18 cellular contexts compared by ENCODE assay signal in genomic region chr5:35153375-35153932, GRCh38.
DNase-seq lines count a peak whose midpoint lies in the region; ATAC-seq, FAIRE-seq and TF ChIP-seq lines count a peak whose summit lies in the region.
"Had no signal": no experiment of that assay in that cellular context is flagged by ENCODE, and none has a peak within 500 bp of the region (broad histone marks: within the 10 kb centered on the region; RNA-seq: fewer than 3 reads in every experiment).

No MANE protein-coding gene starts in this region.

- H3K4me3 Mint-ChIP-seq in activated CD4-positive, alpha-beta T cell treated with anti-CD3 and anti-CD28 coated beads for 36 hours: no peak overlapping the region

- no peaks in the 10 kb centered on the region for H3K79me2 ChIP-seq in Karpas-422 (ENCODE audit: low read length)
- no peaks in the 10 kb centered on the region for H3K79me2 ChIP-seq in H1 (ENCODE audit: control insufficient read depth in 1 of 2, insufficient read depth in 2 of 2, low read length in 2 of 2)

- no peak overlapping the region for H3K4ac ChIP-seq in H1 (replicated peaks; ENCODE audit: insufficient read length, low read depth, low read length)

- peak overlapping the region; percentile 47 for H3K56ac ChIP-seq in H1 (replicated peaks; ENCODE audit: insufficient read length, low read depth, low read length)

- H4K8ac ChIP-seq in H1 (ENCODE audit: extremely low read depth, insufficient read depth, low read length): no peak overlapping the region

- TF ChIP-seq EP300 in H1 (IDR thresholded peaks at IDR 0.05; ENCODE audit: borderline replicate concordance in 1 of 2, low read depth in 2 of 2, low read length in 2 of 2): no peak

- peak overlapping the region; percentile 93 for H2AK5ac ChIP-seq in H1 (ENCODE audit: low read depth, low read length)

- no peak overlapping the region for H3K23ac ChIP-seq in H1 (ENCODE audit: insufficient read length)

- H2BK20ac ChIP-seq in H1 (ENCODE audit: low read length): no peak overlapping the region

- no peak for TF ChIP-seq POLR2A in H1 (IDR thresholded peaks at IDR 0.05; ENCODE audit: control extremely low read depth in 1 of 2, low read depth in 2 of 2, low read length in 2 of 2)

- DNase-seq in Karpas-422: peak; percentile 47
- DNase-seq in NOMO-1 treated with DMSO at 0.1 percent for 48 hours (lab: John Stamatoyannopoulos, UW; ENCODE audit: unreplicated experiment): peak; percentile 82
- no peak for DNase-seq in H1 (ENCODE audit: low read depth in 1 of 2, low spot score in 2 of 2)
- DNase-seq in urothelium cell line (ENCODE audit: low spot score): no peak
- DNase-seq in NCI-H2227 (lab: John Stamatoyannopoulos, UW; ENCODE audit: unreplicated experiment): no peak
- DNase-seq in activated CD4-positive, alpha-beta T cell treated with anti-CD3 and anti-CD28 coated beads for 36 hours: no peak
- DNase-seq in heart right ventricle: no peak
- DNase-seq: GM23248, HCEC 1CT, KBM-7, NCI-H1092 treated with DMSO at 0.1 percent for 48 hours, NCI-H146, NCI-H2081, NCI-H2171 treated with DMSO at 0.1 percent for 48 hours, NCI-H446 treated with DMSO at 0.1 percent for 48 hours, NCI-H774 had no signal

- no peaks in the 10 kb centered on the region for H3K9me3 Mint-ChIP-seq in activated CD4-positive, alpha-beta T cell treated with anti-CD3 and anti-CD28 coated beads for 36 hours (ENCODE audit: low read depth)

- no peaks in the 10 kb centered on the region for H3K36me3 Mint-ChIP-seq in activated CD4-positive, alpha-beta T cell treated with anti-CD3 and anti-CD28 coated beads for 36 hours (ENCODE audit: low read depth)

- H3K23me2 ChIP-seq in H1 (ENCODE audit: low read depth, low read length): peaks cover 2% of the 10 kb centered on the region; the same call in 1 of the 2 replicates

- no peaks in the 10 kb centered on the region for H3K9me3 ChIP-seq in Karpas-422 (ENCODE audit: low read length)
- H3K9me3 ChIP-seq in H1 (ENCODE audit: insufficient read depth in 2 of 2, low read depth in 1 of 2, low read length in 1 of 2): no peaks in the 10 kb centered on the region
- no peaks in the 10 kb centered on the region for H3K9me3 ChIP-seq in heart right ventricle
- H3K9me3 ChIP-seq: BLaER1 treated with 17β-estradiol and CSF1 and Interleukin-3, amounts not matched to agents 10 nM and 100 nM had no signal

- CTCF ChIA-PET in H1 (lab: Charles Lee; ENCODE audit: partially characterized antibody): interaction anchor here (1.2 to 3.7 kb wide), 2 partner anchors 16 to 30 kb away, joined by 3 to 15 read pairs; no protein-coding TSS in a partner anchor
- CTCF ChIA-PET in activated CD4-positive, alpha-beta T cell treated with anti-CD3 and anti-CD28 coated beads for 36 hours (lab: Charles Lee): interaction anchor here (1.2 kb wide), 1 partner anchor 23 kb away, joined by 3 read pairs; no protein-coding TSS in a partner anchor

- no peak overlapping the region for H2BK120ac ChIP-seq in H1 (replicated peaks; ENCODE audit: low read depth, low read length)

- H3K27me3 ChIP-seq in Karpas-422 (ENCODE audit: low read length) (no peaks in the 10 kb centered on the region), H1 (replicated peaks in 1 of 4; ENCODE audit: control insufficient read depth in 3 of 4, extremely low read depth in 1 of 4, insufficient read depth in 3 of 4, low read length in 3 of 4) (no peaks in the 10 kb centered on the region), heart right ventricle (no peaks in the 10 kb centered on the region)
- H3K27me3 ChIP-seq: BLaER1 treated with 17β-estradiol and CSF1 and Interleukin-3, amounts not matched to agents 10 nM and 100 nM had no signal

- POLR2A ChIA-PET in H1 (lab: Charles Lee; ENCODE audit: partially characterized antibody): no interaction called here
- POLR2A ChIA-PET in activated CD4-positive, alpha-beta T cell treated with anti-CD3 and anti-CD28 coated beads for 36 hours (lab: Charles Lee): no interaction called here

- H3K9me2 ChIP-seq in Karpas-422 (replicated peaks; ENCODE audit: insufficient read depth, low read length): no peaks in the 10 kb centered on the region

- H4K20me1 ChIP-seq in Karpas-422 (ENCODE audit: insufficient read depth, low read depth, low read length): no peaks in the 10 kb centered on the region
- no peaks in the 10 kb centered on the region for H4K20me1 ChIP-seq in H1 (replicated peaks in 1 of 2; ENCODE audit: control insufficient read depth in 1 of 2, insufficient read depth in 2 of 2, low read length in 2 of 2)
- H4K20me1 ChIP-seq: BLaER1 treated with 17β-estradiol and CSF1 and Interleukin-3, amounts not matched to agents 10 nM and 100 nM had no signal

- FAIRE-seq in H1 (lab: Jason Lieb, UNC) (no peak), urothelium cell line (lab: Jason Lieb, UNC) (peak; percentile 62)
- FAIRE-seq: D721Med had no signal

- peak overlapping the region; percentile 70 for H4K91ac ChIP-seq in H1 (replicated peaks; ENCODE audit: insufficient read length, low read length)

- H3K27ac ChIP-seq in Karpas-422 (ENCODE audit: low read length): no peak overlapping the region
- no peak overlapping the region for H3K27ac ChIP-seq in H1 (ENCODE audit: low read depth, low read length)
- H3K27ac ChIP-seq in heart right ventricle: no peak overlapping the region
- H3K27ac ChIP-seq: BLaER1 treated with 17β-estradiol and CSF1 and Interleukin-3, amounts not matched to agents 10 nM and 100 nM; GM23248 had no signal

- ATAC-seq in activated CD4-positive, alpha-beta T cell treated with anti-CD3 and anti-CD28 coated beads for 36 hours: no peak
- no peak for ATAC-seq in heart right ventricle

- H4K5ac ChIP-seq in H1 (ENCODE audit: insufficient read length, low read depth, low read length): no peak overlapping the region

- H3K4me1 ChIP-seq in Karpas-422 (ENCODE audit: low read length) (no peaks in the 10 kb centered on the region), H1 (replicated peaks in 1 of 4; ENCODE audit: control insufficient read depth in 3 of 4, insufficient read depth in 4 of 4, low read length in 3 of 4) (peaks cover 0 to 2% (median 0%) of the 10 kb centered on the region in 4 experiments; a peak in 1 of 7 replicates), heart right ventricle (peaks cover 0 to under 1% (median 0%) of the 10 kb centered on the region in 9 donors)
- H3K4me1 ChIP-seq: BLaER1 treated with 17β-estradiol and CSF1 and Interleukin-3, amounts not matched to agents 10 nM and 100 nM had no signal

- H3K9ac ChIP-seq in Karpas-422 (ENCODE audit: low read length) (no peak overlapping the region), H1 (replicated peaks in 1 of 4; ENCODE audit: extremely low read depth in 1 of 4, low read depth in 3 of 4, low read length in 3 of 4) (no peak overlapping the region)
- H3K9ac ChIP-seq: BLaER1 treated with 17β-estradiol and CSF1 and Interleukin-3, amounts not matched to agents 10 nM and 100 nM; GM23248 had no signal

- intact Hi-C loops in activated CD4-positive, alpha-beta T cell treated with anti-CD3 and anti-CD28 coated beads for 36 hours (cut with DNase I, micrococcal nuclease): no loop called here
- intact Hi-C loops in heart right ventricle (cut with DNase I): no loop called here

- H3K4me3 ChIP-seq in Karpas-422 (ENCODE audit: low read length): no peak overlapping the region
- no peak overlapping the region for H3K4me3 ChIP-seq in H1 (ENCODE audit: extremely low read depth in 1 of 4, insufficient read depth in 2 of 4, low read depth in 3 of 4, low read length in 4 of 4)
- no peak overlapping the region for H3K4me3 ChIP-seq in heart right ventricle
- H3K4me3 ChIP-seq: BLaER1 treated with 17β-estradiol and CSF1 and Interleukin-3, amounts not matched to agents 10 nM and 100 nM; GM23248 had no signal

- peaks cover 21% of the 10 kb centered on the region for H3K27me3 Mint-ChIP-seq in activated CD4-positive, alpha-beta T cell treated with anti-CD3 and anti-CD28 coated beads for 36 hours

- TF ChIP-seq RAD21 in H1 (IDR thresholded peaks at IDR 0.05 in 1 of 2, conservative IDR thresholded peaks at IDR 0.05 in 1 of 2; ENCODE audit: low read depth in 2 of 2, low read length in 2 of 2): no peak

- H2BK15ac ChIP-seq in H1 (ENCODE audit: low read length): no peak overlapping the region

- H3K14ac ChIP-seq in H1 (ENCODE audit: insufficient read length): no peak overlapping the region

- H3K18ac ChIP-seq in H1 (ENCODE audit: extremely low read depth, low read length): no peak overlapping the region

- H3K4me2 ChIP-seq in Karpas-422 (ENCODE audit: low read depth, low read length, poor library complexity, severe bottlenecking) (no peak overlapping the region), H1 (ENCODE audit: insufficient read depth in 1 of 2, low read depth in 2 of 2, low read length in 2 of 2) (no peak overlapping the region)
- H3K4me2 ChIP-seq: BLaER1 treated with 17β-estradiol and CSF1 and Interleukin-3, amounts not matched to agents 10 nM and 100 nM had no signal

- WGBS in H1 (ENCODE audit: extremely low coverage in 1 of 2, insufficient coverage in 1 of 2, insufficient read length in 1 of 2, insufficient replicate concordance in 2 of 2, low coverage in 1 of 2, low lambda C conversion rate in 2 of 2, missing lambda C conversion rate in 1 of 2), 2 experiments: 89% methylated on average over 2 of the region's 2 CpGs; no CpG with 5 or more reads in 1 of the 2 experiments
- WGBS in heart right ventricle, 2 donors: 77 to 87% methylated on average over 2 of the region's 2 CpGs

- no peak overlapping the region for H3K27ac Mint-ChIP-seq in activated CD4-positive, alpha-beta T cell treated with anti-CD3 and anti-CD28 coated beads for 36 hours

- TF ChIP-seq CTCF in H1 (IDR thresholded peaks at IDR 0.05; ENCODE audit: control extremely low read depth in 1 of 3, insufficient read depth in 1 of 3, low read depth in 1 of 3, low read length in 3 of 3) (no peak), heart right ventricle (IDR thresholded peaks at IDR 0.05) (no peak)

- no peak overlapping the region for H2AFZ ChIP-seq in Karpas-422 (ENCODE audit: low read length)
- H2AFZ ChIP-seq in H1 (ENCODE audit: low read length): no peak overlapping the region
- H2AFZ ChIP-seq: GM23248 had no signal

- H3K4me1 Mint-ChIP-seq in activated CD4-positive, alpha-beta T cell treated with anti-CD3 and anti-CD28 coated beads for 36 hours: no peaks in the 10 kb centered on the region

- H2BK12ac ChIP-seq in H1 (ENCODE audit: low read depth, low read length): peak overlapping the region; percentile 51; the same call in 1 of the 2 replicates

- no peak overlapping the region for H2BK5ac ChIP-seq in H1 (ENCODE audit: low read depth, low read length)

- H3K79me1 ChIP-seq in H1 (ENCODE audit: low read depth, low read length): no peaks in the 10 kb centered on the region

- H3K36me3 ChIP-seq in Karpas-422 (ENCODE audit: insufficient read depth, low read length) (no peaks in the 10 kb centered on the region), H1 (ENCODE audit: control insufficient read depth in 2 of 4, insufficient read depth in 4 of 4, low read length in 3 of 4) (no peaks in the 10 kb centered on the region), heart right ventricle (no peaks in the 10 kb centered on the region)
- H3K36me3 ChIP-seq: BLaER1 treated with 17β-estradiol and CSF1 and Interleukin-3, amounts not matched to agents 10 nM and 100 nM had no signal

TF ChIP-seq in H1, 55 proteins besides CTCF, POLR2A, EP300 and RAD21 (continues in another document):
- TF ChIP-seq SIRT6 (IDR thresholded peaks at IDR 0.05; ENCODE audit: low read length): no peak
- no peak for TF ChIP-seq NRF1 (IDR thresholded peaks at IDR 0.05; ENCODE audit: low read depth, low read length)
- TF ChIP-seq TEAD4 (IDR thresholded peaks at IDR 0.05; ENCODE audit: low read depth, low read length): no peak
- no peak for TF ChIP-seq CHD1 (IDR thresholded peaks at IDR 0.05; ENCODE audit: low read depth, low read length)

Comparison
In these comparisons a context has a peak if more than half of its experiments do, and no peak if none do; other contexts are left out.
1. DNase-seq: peak in Karpas-422 (single experiment) and NOMO-1 treated with DMSO at 0.1 percent for 48 hours (single experiment); none in H1 (0 of 2), urothelium cell line (single experiment), NCI-H2227 (single experiment), activated CD4-positive, alpha-beta T cell treated with anti-CD3 and anti-CD28 coated beads for 36 hours (single experiment) and heart right ventricle (0 of 2).